ENCODE assay signal across 12 cellular contexts in genomic region chr3:191138937-191139336, GRCh38.
DNase-seq lines count a peak whose midpoint lies in the region; ATAC-seq and TF ChIP-seq lines count a peak whose summit lies in the region.
"Had no signal": no experiment of that assay in that cellular context is flagged by ENCODE, and none has a peak within 500 bp of the region (broad histone marks: within the 10 kb centered on the region; RNA-seq: fewer than 3 reads in every experiment).

No MANE protein-coding gene starts in this region.

- no peak for TF ChIP-seq CTCF in activated B cell treated with CpG ODN at 0.5 μM for 24 hours (IDR thresholded peaks at IDR 0.05)

- peak; percentile 40 for ATAC-seq in GM18870 (IDR thresholded peaks at IDR 0.05; ENCODE audit: unreplicated experiment)
- ATAC-seq in GM21526 (IDR thresholded peaks at IDR 0.05; ENCODE audit: low FRiP score, unreplicated experiment) = peak; percentile 37
- ATAC-seq in HG03135 (IDR thresholded peaks at IDR 0.05; ENCODE audit: unreplicated experiment) = peak; percentile 36
- no peak for ATAC-seq in activated B cell treated with CpG ODN at 0.5 μM for 24 hours (ENCODE audit: low read depth)
- ATAC-seq in activated CD4-positive, CD25-positive, alpha-beta regulatory T cell treated with anti-CD3 and anti-CD28 coated beads, Interleukin-2, amount 50 U/mL, for 24 hours = no peak
- ATAC-seq: SK-N-SH treated with all-trans-retinoic acid at 6 μM for 48 hours had no signal

- H3K36me3 Mint-ChIP-seq in activated B cell treated with CpG ODN at 0.5 μM for 24 hours (ENCODE audit: low read depth) = no peaks in the 10 kb centered on the region

- CTCF ChIA-PET in activated B cell treated with CpG ODN at 0.5 μM for 24 hours (lab: Charles Lee) = interaction anchor here (1.0 kb wide), 1 partner anchor 1306 kb away, joined by 3 read pairs; no protein-coding TSS in a partner anchor

- H3K27me3 Mint-ChIP-seq in activated B cell treated with CpG ODN at 0.5 μM for 24 hours = no peaks in the 10 kb centered on the region

- POLR2A ChIA-PET in activated B cell treated with CpG ODN at 0.5 μM for 24 hours (lab: Charles Lee) = interaction anchor here (0.5 kb wide), 1 partner anchor 821 kb away, joined by 5 read pairs; no protein-coding TSS in a partner anchor

- H3K4me1 Mint-ChIP-seq in activated B cell treated with CpG ODN at 0.5 μM for 24 hours = peaks cover 56% of the 10 kb centered on the region

- DNase-seq in activated B cell treated with CpG ODN at 0.5 μM for 24 hours (no peak), HCEC 1CT (no peak), HuH-7.5 (ENCODE audit: low spot score) (no peak), cerebellum (ENCODE audit: low spot score) (no peak)
- DNase-seq: activated effector memory CD4-positive, alpha-beta T cell treated with anti-CD3 and anti-CD28 coated beads, Interleukin-2, amount 50 U/mL, for 16 hours; C1 segment of cervical spinal cord; H7 had no signal

- no peaks in the 10 kb centered on the region for H3K9me3 Mint-ChIP-seq in activated B cell treated with CpG ODN at 0.5 μM for 24 hours

- H3K27ac Mint-ChIP-seq in activated B cell treated with CpG ODN at 0.5 μM for 24 hours = peak overlapping the region; percentile 57

- no peak overlapping the region for H3K4me3 Mint-ChIP-seq in activated B cell treated with CpG ODN at 0.5 μM for 24 hours

- intact Hi-C loops in activated B cell treated with CpG ODN at 0.5 μM for 24 hours (cut with micrococcal nuclease) = loop anchor here (5.0 kb wide), 1 partner anchor 98 kb away; no protein-coding TSS in a partner anchor

Comparison
In these comparisons a context has a peak if more than half of its experiments do, and no peak if none do; other contexts are left out.
1. ATAC-seq: peak in GM18870 (single experiment), GM21526 (single experiment) and HG03135 (single experiment); none in activated B cell treated with CpG ODN at 0.5 μM for 24 hours (single experiment) and activated CD4-positive, CD25-positive, alpha-beta regulatory T cell treated with anti-CD3 and anti-CD28 coated beads, Interleukin-2, amount 50 U/mL, for 24 hours (0 of 2).